In the genomic region with DNA sequence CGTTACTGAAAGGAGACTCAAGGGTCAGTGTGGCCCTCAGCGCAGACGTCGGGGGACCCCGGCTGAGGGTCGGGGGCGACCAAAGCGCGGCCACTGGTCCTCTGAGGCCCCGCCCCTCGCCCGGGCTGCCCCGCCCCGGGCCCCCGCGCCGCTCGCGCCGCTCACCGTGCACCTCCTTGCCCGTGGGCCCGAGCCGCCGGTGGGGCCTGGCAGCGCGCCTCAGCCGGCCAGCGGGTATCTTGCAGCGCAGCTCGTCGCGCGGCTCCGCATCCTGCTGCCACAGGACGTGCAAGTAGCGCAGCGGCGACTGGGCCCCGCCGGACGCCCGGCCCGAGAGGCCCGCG, we compare ENCODE assay signal across 1 cellular context.
TF ChIP-seq lines count a peak whose summit lies in the region.

No MANE protein-coding gene starts in this region.

TF ChIP-seq in GM12878, 131 proteins besides CTCF, POLR2A, EP300 and RAD21 (continued from another document):
- TF ChIP-seq, protein P1, sequence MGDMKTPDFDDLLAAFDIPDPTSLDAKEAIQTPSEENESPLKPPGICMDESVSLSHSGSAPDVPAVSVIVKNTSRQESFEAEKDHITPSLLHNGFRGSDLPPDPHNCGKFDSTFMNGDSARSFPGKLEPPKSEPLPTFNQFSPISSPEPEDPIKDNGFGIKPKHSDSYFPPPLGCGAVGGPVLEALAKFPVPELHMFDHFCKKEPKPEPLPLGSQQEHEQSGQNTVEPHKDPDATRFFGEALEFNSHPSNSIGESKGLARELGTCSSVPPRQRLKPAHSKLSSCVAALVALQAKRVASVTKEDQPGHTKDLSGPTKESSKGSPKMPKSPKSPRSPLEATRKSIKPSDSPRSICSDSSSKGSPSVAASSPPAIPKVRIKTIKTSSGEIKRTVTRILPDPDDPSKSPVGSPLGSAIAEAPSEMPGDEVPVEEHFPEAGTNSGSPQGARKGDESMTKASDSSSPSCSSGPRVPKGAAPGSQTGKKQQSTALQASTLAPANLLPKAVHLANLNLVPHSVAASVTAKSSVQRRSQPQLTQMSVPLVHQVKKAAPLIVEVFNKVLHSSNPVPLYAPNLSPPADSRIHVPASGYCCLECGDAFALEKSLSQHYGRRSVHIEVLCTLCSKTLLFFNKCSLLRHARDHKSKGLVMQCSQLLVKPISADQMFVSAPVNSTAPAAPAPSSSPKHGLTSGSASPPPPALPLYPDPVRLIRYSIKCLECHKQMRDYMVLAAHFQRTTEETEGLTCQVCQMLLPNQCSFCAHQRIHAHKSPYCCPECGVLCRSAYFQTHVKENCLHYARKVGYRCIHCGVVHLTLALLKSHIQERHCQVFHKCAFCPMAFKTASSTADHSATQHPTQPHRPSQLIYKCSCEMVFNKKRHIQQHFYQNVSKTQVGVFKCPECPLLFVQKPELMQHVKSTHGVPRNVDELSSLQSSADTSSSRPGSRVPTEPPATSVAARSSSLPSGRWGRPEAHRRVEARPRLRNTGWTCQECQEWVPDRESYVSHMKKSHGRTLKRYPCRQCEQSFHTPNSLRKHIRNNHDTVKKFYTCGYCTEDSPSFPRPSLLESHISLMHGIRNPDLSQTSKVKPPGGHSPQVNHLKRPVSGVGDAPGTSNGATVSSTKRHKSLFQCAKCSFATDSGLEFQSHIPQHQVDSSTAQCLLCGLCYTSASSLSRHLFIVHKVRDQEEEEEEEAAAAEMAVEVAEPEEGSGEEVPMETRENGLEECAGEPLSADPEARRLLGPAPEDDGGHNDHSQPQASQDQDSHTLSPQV (IDR thresholded peaks at IDR 0.05): no peak
- TF ChIP-seq ZBED1 (IDR thresholded peaks at IDR 0.05; ENCODE audit: borderline replicate concordance) (no peak), PRDM15 (CRISPR knock-in tag; IDR thresholded peaks at IDR 0.05) (no peak), CBX3 (IDR thresholded peaks at IDR 0.05; ENCODE audit: borderline replicate concordance, low read depth) (no peak), CBX5 (IDR thresholded peaks at IDR 0.05; ENCODE audit: low read depth) (no peak), NR2F1 (conservative IDR thresholded peaks at IDR 0.05) (peak; percentile 72), LARP7 (IDR thresholded peaks at IDR 0.05) (no peak), CHD1 (IDR thresholded peaks at IDR 0.05; ENCODE audit: low read depth, low read length) (no peak), ASH2L (IDR thresholded peaks at IDR 0.05; ENCODE audit: borderline replicate concordance, low read depth) (no peak), FOS (IDR thresholded peaks at IDR 0.05; ENCODE audit: borderline replicate concordance, extremely low read depth, insufficient read length) (no peak), SP1 (IDR thresholded peaks at IDR 0.05; ENCODE audit: low read depth, low read length) (no peak), SIN3A (IDR thresholded peaks at IDR 0.05; ENCODE audit: low read depth, low read length) (no peak), CBFB (IDR thresholded peaks at IDR 0.05; ENCODE audit: low read depth) (no peak), USF2 (IDR thresholded peaks at IDR 0.05; ENCODE audit: borderline replicate concordance, low read depth, low read length) (no peak), BHLHE40 (IDR thresholded peaks at IDR 0.05; ENCODE audit: borderline replicate concordance in 1 of 2, low read depth in 2 of 2, low read length in 1 of 2) (no peak), HDAC6 (IDR thresholded peaks at IDR 0.05; ENCODE audit: unreplicated experiment) (no peak), YY1 (IDR thresholded peaks at IDR 0.05; ENCODE audit: low read depth, low read length) (0 out of 2 replicates have a peak, but pooled peaks have one; percentile 30), MYC (IDR thresholded peaks at IDR 0.05; ENCODE audit: insufficient read depth, insufficient read length, insufficient replicate concordance, low read length, severe bottlenecking) (no peak), RCOR1 (conservative IDR thresholded peaks at IDR 0.05; ENCODE audit: low read depth, low read length) (no peak), HSF1 (IDR thresholded peaks at IDR 0.05; ENCODE audit: low read depth, low read length) (no peak), SRF (IDR thresholded peaks at IDR 0.05; ENCODE audit: low read depth in 2 of 2, low read length in 2 of 2) (no peak)
- TF ChIP-seq, protein P2, sequence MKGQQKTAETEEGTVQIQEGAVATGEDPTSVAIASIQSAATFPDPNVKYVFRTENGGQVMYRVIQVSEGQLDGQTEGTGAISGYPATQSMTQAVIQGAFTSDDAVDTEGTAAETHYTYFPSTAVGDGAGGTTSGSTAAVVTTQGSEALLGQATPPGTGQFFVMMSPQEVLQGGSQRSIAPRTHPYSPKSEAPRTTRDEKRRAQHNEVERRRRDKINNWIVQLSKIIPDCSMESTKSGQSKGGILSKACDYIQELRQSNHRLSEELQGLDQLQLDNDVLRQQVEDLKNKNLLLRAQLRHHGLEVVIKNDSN (IDR thresholded peaks at IDR 0.05; ENCODE audit: borderline replicate concordance, extremely low read length, insufficient read depth, low read depth, low read length): no peak
- TF ChIP-seq, protein P3, sequence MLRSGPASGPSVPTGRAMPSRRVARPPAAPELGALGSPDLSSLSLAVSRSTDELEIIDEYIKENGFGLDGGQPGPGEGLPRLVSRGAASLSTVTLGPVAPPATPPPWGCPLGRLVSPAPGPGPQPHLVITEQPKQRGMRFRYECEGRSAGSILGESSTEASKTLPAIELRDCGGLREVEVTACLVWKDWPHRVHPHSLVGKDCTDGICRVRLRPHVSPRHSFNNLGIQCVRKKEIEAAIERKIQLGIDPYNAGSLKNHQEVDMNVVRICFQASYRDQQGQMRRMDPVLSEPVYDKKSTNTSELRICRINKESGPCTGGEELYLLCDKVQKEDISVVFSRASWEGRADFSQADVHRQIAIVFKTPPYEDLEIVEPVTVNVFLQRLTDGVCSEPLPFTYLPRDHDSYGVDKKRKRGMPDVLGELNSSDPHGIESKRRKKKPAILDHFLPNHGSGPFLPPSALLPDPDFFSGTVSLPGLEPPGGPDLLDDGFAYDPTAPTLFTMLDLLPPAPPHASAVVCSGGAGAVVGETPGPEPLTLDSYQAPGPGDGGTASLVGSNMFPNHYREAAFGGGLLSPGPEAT (IDR thresholded peaks at IDR 0.05; ENCODE audit: low read depth): no peak
